5 cellular contexts compared by ENCODE assay signal in genomic region chr13:80465321-80465720, GRCh38.
"Had no signal": no experiment of that assay in that cellular context is flagged by ENCODE, and none has a peak within 500 bp of the region (broad histone marks: within the 10 kb centered on the region; RNA-seq: fewer than 3 reads in every experiment).

No MANE protein-coding gene starts in this region.

- H3K27ac ChIP-seq: GM23248 had no signal

- H3K4me3 ChIP-seq: GM23248 had no signal

- FAIRE-seq: HTR-8/SVneo had no signal

- H2AFZ ChIP-seq: GM23248 had no signal

- H3K9ac ChIP-seq: GM23248 had no signal

- DNase-seq: GM23248, GOT3, H9, HCEC 1CT had no signal
